In genomic region chr15:66936115-66936863, GRCh38 we compare ENCODE assay signal across 14 cellular contexts.
A peak's percentile ranks its signal among the peaks of the same experiment; 100 is the strongest.
DNase-seq lines count a peak whose midpoint lies in the region; ATAC-seq and TF ChIP-seq lines count a peak whose summit lies in the region.
"Had no signal": no experiment of that assay in that cellular context is flagged by ENCODE, and none has a peak within 500 bp of the region (broad histone marks: within the 10 kb centered on the region; RNA-seq: fewer than 3 reads in every experiment).

No MANE protein-coding gene starts in this region.

- DNase-seq in T-helper 1 cell (no peak), endothelial cell (ENCODE audit: low spot score) (no peak), NCI-H2196 treated with DMSO at 0.1 percent for 48 hours (lab: John Stamatoyannopoulos, UW; ENCODE audit: unreplicated experiment) (no peak)
- DNase-seq: activated naive CD8-positive, alpha-beta T cell treated with anti-CD3 and anti-CD28 coated beads, Interleukin-2, amount 10 ng/mL, durations not matched to agents 7 days and 5 days; GOT3; stimulated activated naive CD4-positive, alpha-beta T cell; WERI-Rb-1 had no signal

- peak overlapping the region; percentile 37 for H3K27ac ChIP-seq in muscle layer of colon (ENCODE audit: low read depth, low read length)
- H3K27ac ChIP-seq in urinary bladder (ENCODE audit: low read depth), result no peak overlapping the region
- H3K27ac ChIP-seq: WERI-Rb-1 had no signal

- peaks cover 4% of the 10 kb centered on the region for H3K27me3 Mint-ChIP-seq in T-helper 1 cell treated with Interleukin-12 subunit alpha and Interleukin-12 subunit beta and Interleukin-4 antibody, amounts not matched to agents 30 μg/mL and 1 μg/mL, for 36 hours (ENCODE audit: low read depth)
- H3K27me3 Mint-ChIP-seq in endothelial cell (ENCODE audit: unreplicated experiment), result peaks cover 11% of the 10 kb centered on the region

- H3K4me3 ChIP-seq in muscle layer of colon (ENCODE audit: low read depth in 1 of 2, low read length in 2 of 2) (peak overlapping the region; percentile 45 to 61), urinary bladder (ENCODE audit: low read depth, low read length) (peak overlapping the region; percentile 23)
- H3K4me3 ChIP-seq: A549, GM12878 had no signal

- no peaks in the 10 kb centered on the region for H3K36me3 ChIP-seq in muscle layer of colon (ENCODE audit: insufficient read depth, low read length)
- H3K36me3 ChIP-seq in urinary bladder (ENCODE audit: insufficient read depth), result no peaks in the 10 kb centered on the region
- H3K36me3 ChIP-seq: WERI-Rb-1 had no signal

- WGBS in urinary bladder, result 19% methylated on average over 25 of the region's 25 CpGs

- no peak overlapping the region for H3K27ac Mint-ChIP-seq in T-helper 1 cell treated with Interleukin-12 subunit alpha and Interleukin-12 subunit beta and Interleukin-4 antibody, amounts not matched to agents 30 μg/mL and 1 μg/mL, for 36 hours
- H3K27ac Mint-ChIP-seq in endothelial cell (ENCODE audit: unreplicated experiment), result no peak overlapping the region
- H3K27ac Mint-ChIP-seq: activated naive CD8-positive, alpha-beta T cell treated with anti-CD3 and anti-CD28 coated beads, Interleukin-2, amount 10 ng/mL, durations not matched to agents 7 days and 5 days had no signal

- H3K9ac ChIP-seq in muscle layer of colon (ENCODE audit: low read length), result peak overlapping the region; percentile 13

- H3K4me1 ChIP-seq in muscle layer of colon (ENCODE audit: insufficient read depth, low read length), result peaks cover 30% of the 10 kb centered on the region
- no peaks in the 10 kb centered on the region for H3K4me1 ChIP-seq in urinary bladder (ENCODE audit: insufficient read depth)

- peaks cover 3% of the 10 kb centered on the region for H3K36me3 Mint-ChIP-seq in T-helper 1 cell treated with Interleukin-12 subunit alpha and Interleukin-12 subunit beta and Interleukin-4 antibody, amounts not matched to agents 30 μg/mL and 1 μg/mL, for 36 hours (ENCODE audit: low read depth)
- H3K36me3 Mint-ChIP-seq in endothelial cell (ENCODE audit: low read depth, unreplicated experiment), result peaks cover 19% of the 10 kb centered on the region
- H3K36me3 Mint-ChIP-seq: activated naive CD8-positive, alpha-beta T cell treated with anti-CD3 and anti-CD28 coated beads, Interleukin-2, amount 10 ng/mL, durations not matched to agents 7 days and 5 days had no signal

- H3K9me3 ChIP-seq in muscle layer of colon (ENCODE audit: low read length), result no peaks in the 10 kb centered on the region

- ATAC-seq in HG03108 (IDR thresholded peaks at IDR 0.05; ENCODE audit: unreplicated experiment) (no peak), GM18858 (IDR thresholded peaks at IDR 0.05; ENCODE audit: unreplicated experiment) (no peak)
- ATAC-seq: A549, GM12878 had no signal

- peak overlapping the region; percentile 24 for H3K4me3 Mint-ChIP-seq in T-helper 1 cell treated with Interleukin-12 subunit alpha and Interleukin-12 subunit beta and Interleukin-4 antibody, amounts not matched to agents 30 μg/mL and 1 μg/mL, for 36 hours
- peak overlapping the region; percentile 1 for H3K4me3 Mint-ChIP-seq in endothelial cell (ENCODE audit: unreplicated experiment)
- H3K4me3 Mint-ChIP-seq: activated naive CD8-positive, alpha-beta T cell treated with anti-CD3 and anti-CD28 coated beads, Interleukin-2, amount 10 ng/mL, durations not matched to agents 7 days and 5 days had no signal

- H3K27me3 ChIP-seq in muscle layer of colon (ENCODE audit: control insufficient read depth in 1 of 2, insufficient read depth in 2 of 2, low read length in 2 of 2), result no peaks in the 10 kb centered on the region

- no peak for TF ChIP-seq CTCF in endothelial cell (IDR thresholded peaks at IDR 0.05; ENCODE audit: unreplicated experiment)

- peaks cover 23% of the 10 kb centered on the region for H3K9me3 Mint-ChIP-seq in T-helper 1 cell treated with Interleukin-12 subunit alpha and Interleukin-12 subunit beta and Interleukin-4 antibody, amounts not matched to agents 30 μg/mL and 1 μg/mL, for 36 hours
- no peaks in the 10 kb centered on the region for H3K9me3 Mint-ChIP-seq in endothelial cell (ENCODE audit: unreplicated experiment)

- peaks cover 5% of the 10 kb centered on the region for H3K4me1 Mint-ChIP-seq in T-helper 1 cell treated with Interleukin-12 subunit alpha and Interleukin-12 subunit beta and Interleukin-4 antibody, amounts not matched to agents 30 μg/mL and 1 μg/mL, for 36 hours (ENCODE audit: low read depth)
- peaks cover 19% of the 10 kb centered on the region for H3K4me1 Mint-ChIP-seq in endothelial cell (ENCODE audit: unreplicated experiment)
